Comparison of ENCODE assay signal across 1 cellular context in the genomic region with DNA sequence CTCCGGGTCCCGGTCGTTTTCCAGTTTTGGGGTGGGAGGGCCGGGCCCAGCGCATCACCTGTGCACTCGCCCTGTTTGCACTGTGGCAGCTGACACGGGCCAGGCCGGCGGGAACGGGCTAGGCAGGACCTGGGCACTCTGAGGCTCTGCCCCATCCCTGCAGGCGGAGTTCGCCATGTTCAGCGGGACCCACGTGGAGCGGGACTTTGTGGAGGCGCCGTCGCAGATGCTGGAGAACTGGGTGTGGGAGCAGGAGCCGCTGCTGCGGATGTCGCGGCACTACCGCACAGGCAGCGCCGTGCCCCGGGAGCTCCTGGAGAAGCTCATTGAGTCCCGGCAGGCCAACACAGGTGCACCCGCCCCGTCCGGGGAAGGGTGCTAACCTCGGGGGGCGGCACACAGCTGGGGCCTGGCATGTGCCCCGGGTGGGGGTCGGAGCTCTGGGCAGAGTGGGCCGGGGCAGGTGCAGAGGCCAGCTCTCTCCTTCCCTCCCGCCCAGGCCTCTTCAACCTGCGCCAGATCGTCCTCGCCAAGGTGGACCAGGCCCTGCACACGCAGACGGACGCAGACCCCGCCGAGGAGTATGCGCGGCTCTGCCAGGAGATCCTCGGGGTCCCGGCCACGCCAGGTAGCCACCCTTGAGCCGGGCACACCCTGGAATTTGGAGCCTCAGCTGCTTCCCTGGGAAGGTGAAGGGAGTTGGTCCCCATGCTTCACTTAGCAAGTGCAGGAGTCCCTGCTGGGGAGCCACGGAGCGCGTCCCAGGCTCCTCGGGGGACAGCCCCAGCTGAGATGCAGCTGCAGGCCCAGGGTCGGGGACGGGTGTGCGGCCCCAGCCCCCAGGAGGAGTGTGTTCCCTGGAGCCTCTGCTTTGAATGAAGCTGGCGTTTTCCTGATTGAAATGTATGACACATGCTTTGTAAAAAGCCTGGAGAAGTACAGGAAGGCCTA.
TF ChIP-seq lines count a peak whose summit lies in the region.

No MANE protein-coding gene starts in this region.

TF ChIP-seq in HepG2, 621 proteins besides CTCF, POLR2A, EP300 and RAD21 (continues in another document):
- TF ChIP-seq KLF15 (CRISPR knock-in tag; IDR thresholded peaks at IDR 0.05; ENCODE audit: borderline replicate concordance) (no peak), PAXIP1 (CRISPR knock-in tag; conservative IDR thresholded peaks at IDR 0.05) (no peak), ZSCAN21 (CRISPR knock-in tag; IDR thresholded peaks at IDR 0.05; ENCODE audit: borderline replicate concordance) (no peak), ZNF598 (CRISPR knock-in tag; IDR thresholded peaks at IDR 0.05; ENCODE audit: borderline replicate concordance) (0 out of 2 replicates have a peak, but pooled peaks have one; percentile 14), TSC22D2 (CRISPR knock-in tag; IDR thresholded peaks at IDR 0.05; ENCODE audit: borderline replicate concordance) (no peak), ZNF230 (CRISPR knock-in tag; IDR thresholded peaks at IDR 0.05) (no peak), ZSCAN29 (CRISPR knock-in tag; conservative IDR thresholded peaks at IDR 0.05) (no peak), AGO2 (optimal IDR thresholded peaks at IDR 0.05; ENCODE audit: low read depth, low read length) (peak; percentile 14), ZNF646 (CRISPR knock-in tag; IDR thresholded peaks at IDR 0.05) (no peak), NR2F2 (IDR thresholded peaks at IDR 0.05; ENCODE audit: borderline replicate concordance, low read depth) (no peak), MAX (IDR thresholded peaks at IDR 0.05) (no peak), RBFOX2 (IDR thresholded peaks at IDR 0.05; ENCODE audit: low read depth, low read length) (peak; percentile 34; the same call in 1 of the 2 replicates), ZBTB39 (CRISPR knock-in tag; IDR thresholded peaks at IDR 0.05) (peak; percentile 53; the same call in 1 of the 2 replicates), ZNF619 (CRISPR knock-in tag; IDR thresholded peaks at IDR 0.05) (no peak), EED (CRISPR knock-in tag; IDR thresholded peaks at IDR 0.05) (0 out of 2 replicates have a peak, but pooled peaks have one; percentile 20), IRX3 (CRISPR knock-in tag; IDR thresholded peaks at IDR 0.05; ENCODE audit: borderline replicate concordance, low read depth) (no peak), IRF1 (CRISPR knock-in tag; IDR thresholded peaks at IDR 0.05; ENCODE audit: low read depth) (no peak), ZBTB26 (CRISPR knock-in tag; IDR thresholded peaks at IDR 0.05; ENCODE audit: borderline replicate concordance) (no peak)
- TF ChIP-seq, protein P1, sequence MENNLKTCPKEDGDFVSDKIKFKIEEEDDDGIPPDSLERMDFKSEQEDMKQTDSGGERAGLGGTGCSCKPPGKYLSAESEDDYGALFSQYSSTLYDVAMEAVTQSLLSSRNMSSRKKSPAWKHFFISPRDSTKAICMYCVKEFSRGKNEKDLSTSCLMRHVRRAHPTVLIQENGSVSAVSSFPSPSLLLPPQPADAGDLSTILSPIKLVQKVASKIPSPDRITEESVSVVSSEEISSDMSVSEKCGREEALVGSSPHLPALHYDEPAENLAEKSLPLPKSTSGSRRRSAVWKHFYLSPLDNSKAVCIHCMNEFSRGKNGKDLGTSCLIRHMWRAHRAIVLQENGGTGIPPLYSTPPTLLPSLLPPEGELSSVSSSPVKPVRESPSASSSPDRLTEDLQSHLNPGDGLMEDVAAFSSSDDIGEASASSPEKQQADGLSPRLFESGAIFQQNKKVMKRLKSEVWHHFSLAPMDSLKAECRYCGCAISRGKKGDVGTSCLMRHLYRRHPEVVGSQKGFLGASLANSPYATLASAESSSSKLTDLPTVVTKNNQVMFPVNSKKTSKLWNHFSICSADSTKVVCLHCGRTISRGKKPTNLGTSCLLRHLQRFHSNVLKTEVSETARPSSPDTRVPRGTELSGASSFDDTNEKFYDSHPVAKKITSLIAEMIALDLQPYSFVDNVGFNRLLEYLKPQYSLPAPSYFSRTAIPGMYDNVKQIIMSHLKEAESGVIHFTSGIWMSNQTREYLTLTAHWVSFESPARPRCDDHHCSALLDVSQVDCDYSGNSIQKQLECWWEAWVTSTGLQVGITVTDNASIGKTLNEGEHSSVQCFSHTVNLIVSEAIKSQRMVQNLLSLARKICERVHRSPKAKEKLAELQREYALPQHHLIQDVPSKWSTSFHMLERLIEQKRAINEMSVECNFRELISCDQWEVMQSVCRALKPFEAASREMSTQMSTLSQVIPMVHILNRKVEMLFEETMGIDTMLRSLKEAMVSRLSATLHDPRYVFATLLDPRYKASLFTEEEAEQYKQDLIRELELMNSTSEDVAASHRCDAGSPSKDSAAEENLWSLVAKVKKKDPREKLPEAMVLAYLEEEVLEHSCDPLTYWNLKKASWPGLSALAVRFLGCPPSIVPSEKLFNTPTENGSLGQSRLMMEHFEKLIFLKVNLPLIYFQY (CRISPR knock-in tag; IDR thresholded peaks at IDR 0.05; ENCODE audit: borderline replicate concordance): no peak
- TF ChIP-seq, protein P2, sequence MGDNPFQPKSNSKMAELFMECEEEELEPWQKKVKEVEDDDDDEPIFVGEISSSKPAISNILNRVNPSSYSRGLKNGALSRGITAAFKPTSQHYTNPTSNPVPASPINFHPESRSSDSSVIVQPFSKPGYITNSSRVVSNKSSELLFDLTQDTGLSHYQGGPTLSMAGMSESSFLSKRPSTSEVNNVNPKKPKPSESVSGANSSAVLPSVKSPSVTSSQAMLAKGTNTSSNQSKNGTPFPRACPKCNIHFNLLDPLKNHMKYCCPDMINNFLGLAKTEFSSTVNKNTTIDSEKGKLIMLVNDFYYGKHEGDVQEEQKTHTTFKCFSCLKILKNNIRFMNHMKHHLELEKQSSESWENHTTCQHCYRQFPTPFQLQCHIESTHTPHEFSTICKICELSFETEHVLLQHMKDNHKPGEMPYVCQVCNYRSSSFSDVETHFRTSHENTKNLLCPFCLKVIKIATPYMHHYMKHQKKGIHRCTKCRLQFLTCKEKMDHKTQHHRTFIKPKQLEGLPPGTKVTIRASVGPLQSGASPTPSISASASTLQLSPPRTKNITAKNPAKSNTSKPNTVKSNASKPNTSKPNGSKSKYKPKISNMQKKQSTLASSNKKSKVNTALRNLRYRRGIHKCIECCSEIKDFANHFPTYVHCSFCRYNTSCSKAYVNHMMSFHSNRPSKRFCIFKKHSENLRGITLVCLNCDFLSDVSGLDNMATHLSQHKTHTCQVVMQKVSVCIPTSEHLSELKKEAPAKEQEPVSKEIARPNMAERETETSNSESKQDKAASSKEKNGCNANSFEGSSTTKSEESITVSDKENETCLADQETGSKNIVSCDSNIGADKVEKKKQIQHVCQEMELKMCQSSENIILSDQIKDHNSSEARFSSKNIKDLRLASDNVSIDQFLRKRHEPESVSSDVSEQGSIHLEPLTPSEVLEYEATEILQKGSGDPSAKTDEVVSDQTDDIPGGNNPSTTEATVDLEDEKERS (CRISPR knock-in tag; IDR thresholded peaks at IDR 0.05): no peak
- TF ChIP-seq, protein P3, sequence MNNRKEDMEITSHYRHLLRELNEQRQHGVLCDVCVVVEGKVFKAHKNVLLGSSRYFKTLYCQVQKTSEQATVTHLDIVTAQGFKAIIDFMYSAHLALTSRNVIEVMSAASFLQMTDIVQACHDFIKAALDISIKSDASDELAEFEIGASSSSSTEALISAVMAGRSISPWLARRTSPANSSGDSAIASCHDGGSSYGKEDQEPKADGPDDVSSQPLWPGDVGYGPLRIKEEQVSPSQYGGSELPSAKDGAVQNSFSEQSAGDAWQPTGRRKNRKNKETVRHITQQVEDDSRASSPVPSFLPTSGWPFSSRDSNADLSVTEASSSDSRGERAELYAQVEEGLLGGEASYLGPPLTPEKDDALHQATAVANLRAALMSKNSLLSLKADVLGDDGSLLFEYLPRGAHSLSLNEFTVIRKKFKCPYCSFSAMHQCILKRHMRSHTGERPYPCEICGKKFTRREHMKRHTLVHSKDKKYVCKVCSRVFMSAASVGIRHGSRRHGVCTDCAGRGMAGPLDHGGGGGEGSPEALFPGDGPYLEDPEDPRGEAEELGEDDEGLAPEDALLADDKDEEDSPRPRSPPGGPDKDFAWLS (CRISPR knock-in tag; IDR thresholded peaks at IDR 0.05; ENCODE audit: borderline replicate concordance): no peak
